8 cellular contexts compared by ENCODE assay signal in the genomic region with DNA sequence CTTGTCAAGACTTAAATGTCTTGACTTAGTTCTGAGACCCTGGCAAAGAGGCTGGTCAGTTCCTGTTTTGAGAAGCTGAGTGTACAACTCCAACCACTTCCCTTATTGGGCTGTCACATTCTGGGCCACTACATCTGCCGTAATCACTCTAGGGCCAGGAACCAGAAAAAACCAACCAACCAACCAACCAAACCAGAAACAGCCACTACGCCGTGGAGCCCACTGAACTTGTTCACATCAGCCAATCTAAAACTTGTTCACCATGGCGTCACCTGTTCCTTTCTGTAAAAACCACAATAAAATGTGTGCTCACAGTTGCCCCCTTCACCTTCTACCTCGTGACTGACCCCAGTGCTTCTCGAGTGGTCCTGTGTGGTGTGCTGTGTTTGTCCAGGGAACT.
A peak's percentile ranks its signal among the peaks of the same experiment; 100 is the strongest.
DNase-seq lines count a peak whose midpoint lies in the region; ATAC-seq and TF ChIP-seq lines count a peak whose summit lies in the region.

No MANE protein-coding gene starts in this region.

- peaks cover 21 to 31% (median 22%) of the 10 kb centered on the region in 7 donors for H3K4me1 Mint-ChIP-seq in naive thymus-derived CD4-positive, alpha-beta T cell
- H3K4me1 Mint-ChIP-seq in Calu3 (ENCODE audit: low read depth, unreplicated experiment) = no peaks in the 10 kb centered on the region
- peaks cover 10% of the 10 kb centered on the region for H3K4me1 Mint-ChIP-seq in activated CD4-positive, alpha-beta memory T cell treated with anti-CD3 and anti-CD28 coated beads for 36 hours (ENCODE audit: low read depth)

- H3K27ac Mint-ChIP-seq in naive thymus-derived CD4-positive, alpha-beta T cell = peak overlapping the region in 1 of 9 donors; percentile 1
- no peak overlapping the region for H3K27ac Mint-ChIP-seq in Calu3 (ENCODE audit: unreplicated experiment)
- H3K27ac Mint-ChIP-seq in activated CD4-positive, alpha-beta memory T cell treated with anti-CD3 and anti-CD28 coated beads for 36 hours = no peak overlapping the region

- H3K27ac ChIP-seq in OCI-LY1 (ENCODE audit: low read depth, low read length, poor library complexity, severe bottlenecking) = peak overlapping the region; percentile 6
- no peak overlapping the region for H3K27ac ChIP-seq in naive thymus-derived CD4-positive, alpha-beta T cell (ENCODE audit: low read depth, low read length)

- DNase-seq in naive thymus-derived CD4-positive, alpha-beta T cell = no peak
- no peak for DNase-seq in Calu3
- no peak for DNase-seq in DMS114 treated with DMSO at 0.1 percent for 48 hours (lab: John Stamatoyannopoulos, UW; ENCODE audit: unreplicated experiment)
- DNase-seq in SK-N-DZ (ENCODE audit: low spot score) = no peak
- DNase-seq in activated CD4-positive, alpha-beta memory T cell treated with anti-CD3 and anti-CD28 coated beads for 36 hours = no peak

- no peak overlapping the region for H3K4me3 Mint-ChIP-seq in naive thymus-derived CD4-positive, alpha-beta T cell
- no peak overlapping the region for H3K4me3 Mint-ChIP-seq in Calu3 (ENCODE audit: low read depth, unreplicated experiment)
- H3K4me3 Mint-ChIP-seq in activated CD4-positive, alpha-beta memory T cell treated with anti-CD3 and anti-CD28 coated beads for 36 hours = no peak overlapping the region

- H3K9me3 Mint-ChIP-seq in naive thymus-derived CD4-positive, alpha-beta T cell = no peaks in the 10 kb centered on the region
- H3K9me3 Mint-ChIP-seq in Calu3 (ENCODE audit: low read depth, unreplicated experiment) = no peaks in the 10 kb centered on the region
- H3K9me3 Mint-ChIP-seq in activated CD4-positive, alpha-beta memory T cell treated with anti-CD3 and anti-CD28 coated beads for 36 hours = no peaks in the 10 kb centered on the region

- ATAC-seq in GM18868 (IDR thresholded peaks at IDR 0.05; ENCODE audit: unreplicated experiment) (peak; percentile 74), HG02798 (IDR thresholded peaks at IDR 0.05; ENCODE audit: poor library complexity, unreplicated experiment) (peak; percentile 76)
- peak; percentile 87 for ATAC-seq in naive thymus-derived CD4-positive, alpha-beta T cell

- POLR2A ChIA-PET in naive thymus-derived CD4-positive, alpha-beta T cell (lab: Charles Lee) = no interaction called here
- POLR2A ChIA-PET in activated CD4-positive, alpha-beta memory T cell treated with anti-CD3 and anti-CD28 coated beads for 36 hours (lab: Charles Lee) = no interaction called here

- no peaks in the 10 kb centered on the region for H4K20me1 ChIP-seq in OCI-LY1 (ENCODE audit: insufficient read depth, low read length)

- peaks cover 11% of the 10 kb centered on the region for H3K4me1 ChIP-seq in OCI-LY1 (ENCODE audit: insufficient read depth, low read length, severe bottlenecking)
- H3K4me1 ChIP-seq in naive thymus-derived CD4-positive, alpha-beta T cell (ENCODE audit: control insufficient read depth in 2 of 2, insufficient read depth in 2 of 2, low read length in 2 of 2) = peaks cover 3 to 9% of the 10 kb centered on the region in 2 donors

- intact Hi-C loops in naive thymus-derived CD4-positive, alpha-beta T cell (cut with micrococcal nuclease) = no loop called here
- intact Hi-C loops in Calu3 (cut with micrococcal nuclease; ENCODE audit: unreplicated experiment) = no loop called here
- intact Hi-C loops in activated CD4-positive, alpha-beta memory T cell treated with anti-CD3 and anti-CD28 coated beads for 36 hours (cut with micrococcal nuclease) = no loop called here

- BruUV-seq in Calu3 (replicated peaks; lab: Mats Ljungman, UMichigan) = no TSS peak

- no peaks in the 10 kb centered on the region for H3K9me3 ChIP-seq in OCI-LY1 (ENCODE audit: low read length)
- no peaks in the 10 kb centered on the region for H3K9me3 ChIP-seq in naive thymus-derived CD4-positive, alpha-beta T cell (ENCODE audit: control insufficient read depth in 2 of 3, low read length in 3 of 3)

- H3K36me3 ChIP-seq in OCI-LY1 (ENCODE audit: insufficient read depth, low read length) = no peaks in the 10 kb centered on the region
- H3K36me3 ChIP-seq in naive thymus-derived CD4-positive, alpha-beta T cell (ENCODE audit: control insufficient read depth in 2 of 3, insufficient read depth in 3 of 3, low read length in 3 of 3) = no peaks in the 10 kb centered on the region

- no peak overlapping the region for H2AFZ ChIP-seq in OCI-LY1 (ENCODE audit: low read length)

- H3F3A ChIP-seq in OCI-LY1 (ENCODE audit: insufficient read depth, low read length) = no peaks in the 10 kb centered on the region

- no peaks in the 10 kb centered on the region for H3K9me2 ChIP-seq in OCI-LY1 (ENCODE audit: low read depth, low read length)

- CTCF ChIA-PET in naive thymus-derived CD4-positive, alpha-beta T cell (lab: Charles Lee) = no interaction called here
- CTCF ChIA-PET in Calu3 (lab: Charles Lee) = no interaction called here
- CTCF ChIA-PET in activated CD4-positive, alpha-beta memory T cell treated with anti-CD3 and anti-CD28 coated beads for 36 hours (lab: Charles Lee) = no interaction called here

- no peak overlapping the region for H3K4me3 ChIP-seq in OCI-LY1 (ENCODE audit: low read depth, low read length, poor library complexity, severe bottlenecking)
- H3K4me3 ChIP-seq in naive thymus-derived CD4-positive, alpha-beta T cell (ENCODE audit: low read length) = no peak overlapping the region

- peaks cover 0 to 39% (median 20%) of the 10 kb centered on the region in 5 donors for H3K36me3 Mint-ChIP-seq in naive thymus-derived CD4-positive, alpha-beta T cell
- no peaks in the 10 kb centered on the region for H3K36me3 Mint-ChIP-seq in Calu3 (ENCODE audit: insufficient read depth, unreplicated experiment)
- H3K36me3 Mint-ChIP-seq in activated CD4-positive, alpha-beta memory T cell treated with anti-CD3 and anti-CD28 coated beads for 36 hours = peaks cover 11% of the 10 kb centered on the region

- no peaks in the 10 kb centered on the region for H3K27me3 ChIP-seq in OCI-LY1 (ENCODE audit: insufficient read depth, low read length)
- H3K27me3 ChIP-seq in naive thymus-derived CD4-positive, alpha-beta T cell (ENCODE audit: control insufficient read depth in 2 of 2, insufficient read depth in 2 of 2, low read length in 2 of 2) = no peaks in the 10 kb centered on the region

- H3K27me3 Mint-ChIP-seq in naive thymus-derived CD4-positive, alpha-beta T cell = no peaks in the 10 kb centered on the region
- H3K27me3 Mint-ChIP-seq in Calu3 (ENCODE audit: unreplicated experiment) = no peaks in the 10 kb centered on the region
- no peaks in the 10 kb centered on the region for H3K27me3 Mint-ChIP-seq in activated CD4-positive, alpha-beta memory T cell treated with anti-CD3 and anti-CD28 coated beads for 36 hours

- H3K4me2 ChIP-seq in OCI-LY1 (ENCODE audit: low read length) = no peak overlapping the region; the same call in 1 of the 2 replicates

- no peaks in the 10 kb centered on the region for H3K79me2 ChIP-seq in OCI-LY1 (ENCODE audit: insufficient read depth, low read length)

- no peak for TF ChIP-seq CTCF in OCI-LY1 (IDR thresholded peaks at IDR 0.05; ENCODE audit: low read length)
- TF ChIP-seq CTCF in Calu3 (IDR thresholded peaks at IDR 0.05; ENCODE audit: unreplicated experiment) = no peak

- H3K9ac ChIP-seq in OCI-LY1 (ENCODE audit: low read length) = no peak overlapping the region
